ENCODE assay signal across 19 cellular contexts in the genomic region with DNA sequence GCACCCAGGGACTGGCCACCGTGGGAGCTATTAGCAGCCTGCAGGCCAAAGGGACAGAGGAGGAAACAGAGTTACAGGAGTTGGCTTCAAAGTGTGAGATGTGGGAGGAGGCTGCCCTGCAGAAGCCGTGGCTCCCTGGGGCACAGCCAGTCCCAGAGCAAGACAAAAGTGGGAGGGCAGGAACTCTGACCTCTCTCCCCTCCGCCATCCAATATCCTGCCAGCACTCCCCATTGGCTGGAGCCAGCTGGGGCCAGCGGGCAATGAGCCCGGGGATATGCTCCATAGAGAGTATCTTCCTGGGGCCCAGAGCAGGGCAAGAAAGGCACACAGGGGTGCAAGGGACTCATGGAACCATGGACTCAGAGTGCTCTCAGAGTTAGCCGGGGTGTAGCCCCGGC.
DNase-seq lines count a peak whose midpoint lies in the region; ATAC-seq and TF ChIP-seq lines count a peak whose summit lies in the region.
"Had no signal": no experiment of that assay in that cellular context is flagged by ENCODE, and none has a peak within 500 bp of the region (broad histone marks: within the 10 kb centered on the region; RNA-seq: fewer than 3 reads in every experiment).

No MANE protein-coding gene starts in this region.

- H3K27ac Mint-ChIP-seq in neural progenitor cell, result no peak overlapping the region
- H3K27ac Mint-ChIP-seq in CD8-positive, alpha-beta memory T cell, result no peak overlapping the region
- H3K27ac Mint-ChIP-seq: CD4-positive, CD25-positive, alpha-beta regulatory T cell had no signal

- H4K20me1 ChIP-seq in neural progenitor cell (ENCODE audit: low read depth), result no peaks in the 10 kb centered on the region
- no peaks in the 10 kb centered on the region for H4K20me1 ChIP-seq in hepatocyte (ENCODE audit: insufficient read depth, poor library complexity, severe bottlenecking)

- H3K4me2 ChIP-seq in neural progenitor cell (peak overlapping the region; percentile 42), hepatocyte (no peak overlapping the region)

- no peak overlapping the region for H3K27ac ChIP-seq in right atrium auricular region
- no peak overlapping the region for H3K27ac ChIP-seq in neural progenitor cell
- H3K27ac ChIP-seq in CD8-positive, alpha-beta memory T cell (ENCODE audit: low read depth, low read length), result no peak overlapping the region
- no peak overlapping the region for H3K27ac ChIP-seq in hepatocyte

- no peak for TF ChIP-seq CTCF in right atrium auricular region (IDR thresholded peaks at IDR 0.05)
- no peak for TF ChIP-seq CTCF in neural progenitor cell (IDR thresholded peaks at IDR 0.05)
- TF ChIP-seq CTCF in hepatocyte (IDR thresholded peaks at IDR 0.05; ENCODE audit: poor library complexity), result no peak

- POLR2A ChIA-PET in CD8-positive, alpha-beta memory T cell (lab: Charles Lee), result no interaction called here

- H3K4me1 ChIP-seq in right atrium auricular region (no peaks in the 10 kb centered on the region), neural progenitor cell (peaks cover 9% of the 10 kb centered on the region), hepatocyte (ENCODE audit: insufficient read depth) (no peaks in the 10 kb centered on the region)
- H3K4me1 ChIP-seq in CD8-positive, alpha-beta memory T cell (ENCODE audit: insufficient read depth, low read length), result no peaks in the 10 kb centered on the region

- CTCF ChIA-PET in CD8-positive, alpha-beta memory T cell (lab: Charles Lee), result no interaction called here

- peaks cover 21% of the 10 kb centered on the region for H3K4me1 Mint-ChIP-seq in neural progenitor cell
- H3K4me1 Mint-ChIP-seq in CD8-positive, alpha-beta memory T cell, result no peaks in the 10 kb centered on the region
- H3K4me1 Mint-ChIP-seq: CD4-positive, CD25-positive, alpha-beta regulatory T cell had no signal

- intact Hi-C loops in Right ventricle myocardium superior (cut with DNase I), result no loop called here

- WGBS in hepatocyte (ENCODE audit: low lambda C conversion rate, missing lambda C conversion rate), result 73% methylated on average over 7 of the region's 7 CpGs

- H3K4me3 Mint-ChIP-seq in neural progenitor cell, result peak overlapping the region; percentile 34
- no peak overlapping the region for H3K4me3 Mint-ChIP-seq in CD8-positive, alpha-beta memory T cell
- H3K4me3 Mint-ChIP-seq: CD4-positive, CD25-positive, alpha-beta regulatory T cell had no signal

- H3K9me3 ChIP-seq in right atrium auricular region, result no peaks in the 10 kb centered on the region
- no peaks in the 10 kb centered on the region for H3K9me3 ChIP-seq in neural progenitor cell (ENCODE audit: low read depth)
- H3K9me3 ChIP-seq in CD8-positive, alpha-beta memory T cell (ENCODE audit: low read length), result no peaks in the 10 kb centered on the region
- no peaks in the 10 kb centered on the region for H3K9me3 ChIP-seq in hepatocyte (ENCODE audit: low read depth)

- H3K27me3 Mint-ChIP-seq in neural progenitor cell (ENCODE audit: insufficient read depth, low read depth), result peaks cover 6% of the 10 kb centered on the region
- H3K27me3 Mint-ChIP-seq in CD8-positive, alpha-beta memory T cell, result peaks cover 8 to 22% of the 10 kb centered on the region in 2 donors
- H3K27me3 Mint-ChIP-seq: CD4-positive, CD25-positive, alpha-beta regulatory T cell had no signal

- H3K36me3 ChIP-seq in right atrium auricular region (no peaks in the 10 kb centered on the region), neural progenitor cell (no peaks in the 10 kb centered on the region), hepatocyte (replicated peaks; ENCODE audit: insufficient read depth, low read depth) (no peaks in the 10 kb centered on the region)
- H3K36me3 ChIP-seq in CD8-positive, alpha-beta memory T cell (ENCODE audit: insufficient read depth, low read length), result no peaks in the 10 kb centered on the region

- DNase-seq in Right ventricle myocardium superior (no peak), right atrium auricular region (ENCODE audit: low spot score) (no peak), iPS-NIHi7 (ENCODE audit: extremely low spot score) (peak; percentile 72), neural progenitor cell (ENCODE audit: low spot score) (peak; percentile 56), NCI-H128 (lab: John Stamatoyannopoulos, UW; ENCODE audit: unreplicated experiment) (no peak), hepatocyte (ENCODE audit: low spot score) (no peak)
- no peak for DNase-seq in CD8-positive, alpha-beta memory T cell
- no peak for DNase-seq in activated CD8-positive, alpha-beta memory T cell treated with anti-CD3 and anti-CD28 coated beads for 24 hours
- DNase-seq: 8988T; CD4-positive, CD25-positive, alpha-beta regulatory T cell; DMS153; GDM1; HCEC 1CT; NCI-H1092 treated with DMSO at 0.1 percent for 48 hours; NCI-H1694; NCI-H510A; NCI-H774; PC-3; RPMI8226 had no signal

- H3K9me3 Mint-ChIP-seq in neural progenitor cell, result peaks cover 3% of the 10 kb centered on the region
- H3K9me3 Mint-ChIP-seq in CD8-positive, alpha-beta memory T cell, result no peaks in the 10 kb centered on the region

- no peaks in the 10 kb centered on the region for H3F3A ChIP-seq in neural progenitor cell (ENCODE audit: low read depth)

- no peak overlapping the region for H2AFZ ChIP-seq in neural progenitor cell (replicated peaks)
- H2AFZ ChIP-seq in hepatocyte, result no peak overlapping the region

- H3K27me3 ChIP-seq in right atrium auricular region (no peaks in the 10 kb centered on the region), neural progenitor cell (peaks cover 80% of the 10 kb centered on the region), hepatocyte (no peaks in the 10 kb centered on the region)
- no peaks in the 10 kb centered on the region for H3K27me3 ChIP-seq in CD8-positive, alpha-beta memory T cell (ENCODE audit: insufficient read depth, low read length, poor library complexity, severe bottlenecking)

- H3K36me3 Mint-ChIP-seq in neural progenitor cell, result peaks cover 3% of the 10 kb centered on the region
- no peaks in the 10 kb centered on the region for H3K36me3 Mint-ChIP-seq in CD8-positive, alpha-beta memory T cell
- H3K36me3 Mint-ChIP-seq: CD4-positive, CD25-positive, alpha-beta regulatory T cell had no signal

- ATAC-seq in Right ventricle myocardium superior (ENCODE audit: poor library complexity), result peak; percentile 29
- ATAC-seq: PC-3 had no signal

- no peaks in the 10 kb centered on the region for H3K9me2 ChIP-seq in hepatocyte (replicated peaks; ENCODE audit: insufficient read depth)

- no peak overlapping the region for H3K9ac ChIP-seq in neural progenitor cell

- H3K79me2 ChIP-seq in neural progenitor cell (ENCODE audit: low read depth), result no peaks in the 10 kb centered on the region
- no peaks in the 10 kb centered on the region for H3K79me2 ChIP-seq in hepatocyte

- H3K4me3 ChIP-seq in right atrium auricular region (no peak overlapping the region), neural progenitor cell (no peak overlapping the region), hepatocyte (no peak overlapping the region)
- H3K4me3 ChIP-seq in CD8-positive, alpha-beta memory T cell (ENCODE audit: low read length), result no peak overlapping the region

Comparison
In these comparisons a context has a peak if more than half of its experiments do, and no peak if none do; other contexts are left out.
1. DNase-seq: peak in iPS-NIHi7 (single experiment) and neural progenitor cell (single experiment); none in Right ventricle myocardium superior (single experiment), right atrium auricular region (single experiment), CD8-positive, alpha-beta memory T cell (0 of 5), NCI-H128 (single experiment), activated CD8-positive, alpha-beta memory T cell treated with anti-CD3 and anti-CD28 coated beads for 24 hours (single experiment) and hepatocyte (single experiment).